In genomic region chr5:178087199-178087598, GRCh38 we compare ENCODE assay signal across 8 cellular contexts. TPM values are rescaled to one million over a fixed set of nuclear protein-coding genes. Genes with fewer than 3 reads are reported as not detected.
DNase-seq lines count a peak whose midpoint lies in the region; ATAC-seq, FAIRE-seq and TF ChIP-seq lines count a peak whose summit lies in the region.
"Not testable (repeated sequence)": the region's sequence is repeated elsewhere in the genome, so short reads cannot be mapped to it uniquely, and the experiment has no call there.
"Had no signal": no experiment of that assay in that cellular context is flagged by ENCODE, and none has a peak within 500 bp of the region (broad histone marks: within the 10 kb centered on the region; RNA-seq: fewer than 3 reads in every experiment).

No MANE protein-coding gene starts in this region.

- peak overlapping the region; percentile 2; the same call in 1 of the 2 replicates for H2AFZ ChIP-seq in GM23338
- H2AFZ ChIP-seq in PC-3 (ENCODE audit: low read length): not testable (repeated sequence)

- not testable (repeated sequence) for H3K27ac ChIP-seq in GM23338 (ENCODE audit: low read depth); PC-3 (ENCODE audit: low read length); RWPE2 (ENCODE audit: poor library complexity, severe bottlenecking)

- not testable (repeated sequence) for TF ChIP-seq CTCF in Calu3 (IDR thresholded peaks at IDR 0.05; ENCODE audit: unreplicated experiment); GM23338 (conservative IDR thresholded peaks at IDR 0.05; ENCODE audit: low read depth in 2 of 2); PC-3 (conservative IDR thresholded peaks at IDR 0.05; ENCODE audit: low read depth, low read length); RWPE2 (IDR thresholded peaks at IDR 0.05; ENCODE audit: poor library complexity, severe bottlenecking); bronchial epithelial cell (IDR thresholded peaks at IDR 0.05; ENCODE audit: insufficient read depth, low read length, severe bottlenecking)

- H3K79me2 ChIP-seq in GM23338 (replicated peaks; ENCODE audit: insufficient read depth); PC-3 (ENCODE audit: low read length): not testable (repeated sequence)

- not testable (repeated sequence) for ATAC-seq in GM23338
- ATAC-seq in PC-3: peak; percentile 52
- ATAC-seq in RWPE2 (ENCODE audit: low read depth): 0 out of 3 replicates have a peak, but pooled peaks have one; percentile 28
- ATAC-seq in esophagus mucosa: peak; percentile 46

- DNase-seq in Calu3; GM23338 (ENCODE audit: low spot score); RWPE2 (ENCODE audit: low spot score): not testable (repeated sequence)
- peak; percentile 67 for DNase-seq in PC-3
- peak; percentile 56 for DNase-seq in bronchial epithelial cell (ENCODE audit: low read depth)

- not testable (repeated sequence) for H3K27ac Mint-ChIP-seq in Calu3 (ENCODE audit: unreplicated experiment); GM23338
- H3K27ac Mint-ChIP-seq in activated naive CD4-positive, alpha-beta T cell treated with anti-CD3 and anti-CD28 coated beads, Interleukin-2, amount 50 U/mL, for 24 hours: peak overlapping the region; percentile 23

- H3K27me3 Mint-ChIP-seq in Calu3 (ENCODE audit: unreplicated experiment): peaks cover 68% of the 10 kb centered on the region
- H3K27me3 Mint-ChIP-seq in GM23338 (ENCODE audit: insufficient read depth, low read depth, poor library complexity); activated naive CD4-positive, alpha-beta T cell treated with anti-CD3 and anti-CD28 coated beads, Interleukin-2, amount 50 U/mL, for 24 hours: not testable (repeated sequence)

- POLR2A ChIA-PET in PC-3 (lab: Charles Lee; ENCODE audit: unreplicated experiment): not testable (repeated sequence)

- H3K4me3 Mint-ChIP-seq in Calu3 (ENCODE audit: low read depth, unreplicated experiment): peak overlapping the region; percentile 61
- not testable (repeated sequence) for H3K4me3 Mint-ChIP-seq in GM23338; activated naive CD4-positive, alpha-beta T cell treated with anti-CD3 and anti-CD28 coated beads, Interleukin-2, amount 50 U/mL, for 24 hours

- H3F3A ChIP-seq in GM23338 (replicated peaks; ENCODE audit: low read depth); PC-3 (ENCODE audit: low read length, unreplicated experiment): not testable (repeated sequence)

- CTCF ChIA-PET in Calu3 (lab: Charles Lee): interaction anchor here (1.0 kb wide), 1 partner anchor 18 kb away, joined by 3 read pairs; no protein-coding TSS in a partner anchor
- CTCF ChIA-PET in PC-3 (lab: Charles Lee): not testable (repeated sequence)

- H3K9me3 Mint-ChIP-seq in Calu3 (ENCODE audit: low read depth, unreplicated experiment); GM23338; activated naive CD4-positive, alpha-beta T cell treated with anti-CD3 and anti-CD28 coated beads, Interleukin-2, amount 50 U/mL, for 24 hours: not testable (repeated sequence)

- FAIRE-seq in bronchial epithelial cell (lab: Jason Lieb, UNC): not testable (repeated sequence)

- BruUV-seq in Calu3 (replicated peaks; lab: Mats Ljungman, UMichigan); PC-3 (replicated peaks; lab: Mats Ljungman, UMichigan): not testable (repeated sequence)

- H3K4me3 ChIP-seq in GM23338; PC-3 (ENCODE audit: low read length); RWPE2 (ENCODE audit: severe bottlenecking); bronchial epithelial cell (ENCODE audit: low read depth, low read length): not testable (repeated sequence)

- H3K36me3 ChIP-seq in GM23338 (ENCODE audit: insufficient read depth); PC-3 (ENCODE audit: low read depth, low read length); RWPE2 (ENCODE audit: low read depth); bronchial epithelial cell (ENCODE audit: control insufficient read depth, insufficient read depth, low read length): not testable (repeated sequence)

- H3K36me3 Mint-ChIP-seq in Calu3 (ENCODE audit: insufficient read depth, unreplicated experiment); GM23338 (ENCODE audit: low read depth); activated naive CD4-positive, alpha-beta T cell treated with anti-CD3 and anti-CD28 coated beads, Interleukin-2, amount 50 U/mL, for 24 hours: not testable (repeated sequence)

- H3K4me1 Mint-ChIP-seq in Calu3 (ENCODE audit: low read depth, unreplicated experiment) (peaks cover 22% of the 10 kb centered on the region), GM23338 (peaks cover 17% of the 10 kb centered on the region)
- not testable (repeated sequence) for H3K4me1 Mint-ChIP-seq in activated naive CD4-positive, alpha-beta T cell treated with anti-CD3 and anti-CD28 coated beads, Interleukin-2, amount 50 U/mL, for 24 hours

- intact Hi-C loops in Calu3 (cut with micrococcal nuclease; ENCODE audit: unreplicated experiment); PC-3 (cut with micrococcal nuclease): not testable (repeated sequence)

- H3K4me1 ChIP-seq in GM23338 (ENCODE audit: insufficient read depth) (peaks cover 20% of the 10 kb centered on the region; the same call in 1 of the 2 replicates), PC-3 (ENCODE audit: insufficient read depth, low read length) (peaks cover 16% of the 10 kb centered on the region)
- not testable (repeated sequence) for H3K4me1 ChIP-seq in RWPE2 (ENCODE audit: insufficient read depth, poor library complexity, severe bottlenecking)

- H4K20me1 ChIP-seq in GM23338 (replicated peaks; ENCODE audit: insufficient read depth); PC-3 (ENCODE audit: low read length): not testable (repeated sequence)

- H3K4me2 ChIP-seq in GM23338; PC-3 (ENCODE audit: low read length): not testable (repeated sequence)

- H3K9me2 ChIP-seq in GM23338 (ENCODE audit: insufficient read depth); PC-3 (replicated peaks; ENCODE audit: low read length): not testable (repeated sequence)

- not testable (repeated sequence) for H3K9me3 ChIP-seq in PC-3 (ENCODE audit: low read length); RWPE2 (ENCODE audit: severe bottlenecking)

- not testable (repeated sequence) for H3K9ac ChIP-seq in PC-3 (ENCODE audit: low read length)

- not testable (repeated sequence) for H3K27me3 ChIP-seq in GM23338 (ENCODE audit: insufficient read depth); PC-3 (ENCODE audit: low read length); RWPE2 (ENCODE audit: insufficient read depth, poor library complexity, severe bottlenecking); bronchial epithelial cell (ENCODE audit: control insufficient read depth, insufficient read depth, low read length)

RNA-seq across cellular contexts. Expression of gene N4BP3, which starts 26.1 kb away (rescaled TPM):
- total RNA-seq in Calu3 (2022) (4.8 and 6.9 TPM in 2 replicates), PC-3 (2014; rRNA removed) (0.36 and 0.86 TPM in 2 replicates), bronchial epithelial cell (4.1 and 4.5 TPM in 2 replicates), esophagus mucosa (16.5 TPM)
- total RNA-seq in GM23338 (2014; rRNA removed; shearing (Covaris generic)): 52.7 and 58.2 TPM in 2 replicates
- 9.8 and 10.9 TPM in 2 replicates for polyA plus RNA-seq in GM23338 (2016; fragmentation: Nextera tagmentation; extraction: Ambion mirVana)
- polyA plus RNA-seq: CD14-positive monocyte had no signal

RNA-seq across cellular contexts. Expression of gene RMND5B, which starts 43.6 kb away (rescaled TPM):
- total RNA-seq in Calu3 (2022): 50.7 and 56.6 TPM in 2 replicates
- total RNA-seq in GM23338 (2014; rRNA removed; shearing (Covaris generic)): 83.7 and 101 TPM in 2 replicates
- 47.5 and 50.6 TPM in 2 replicates for polyA plus RNA-seq in GM23338 (2016; fragmentation: Nextera tagmentation; extraction: Ambion mirVana)
- total RNA-seq in PC-3 (2014; rRNA removed): 33.2 and 36.4 TPM in 2 replicates
- total RNA-seq in bronchial epithelial cell: 42.9 and 46.5 TPM in 2 replicates
- 71.5 TPM for total RNA-seq in esophagus mucosa
